26 cellular contexts compared by ENCODE assay signal in the genomic region with DNA sequence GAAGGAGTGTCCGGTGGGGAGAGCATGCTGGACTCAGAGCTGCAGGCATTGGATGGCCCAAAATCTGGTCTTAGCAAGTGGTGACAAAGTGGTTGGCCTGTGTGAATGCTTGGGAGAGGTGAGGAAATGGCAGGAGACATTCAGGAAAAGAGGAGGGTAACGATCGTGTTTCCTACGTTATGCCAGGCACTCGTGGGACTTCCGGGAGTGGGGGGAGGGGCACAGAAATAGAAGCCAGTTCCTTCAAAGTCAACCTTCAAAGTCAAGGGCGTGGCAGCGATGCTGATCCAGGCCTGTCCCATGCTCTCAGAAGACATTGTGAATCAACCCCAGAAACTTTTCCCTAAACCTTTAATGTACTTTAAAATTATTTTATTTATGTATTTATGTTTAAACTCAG. TPM values are rescaled to one million over a fixed set of nuclear protein-coding genes. Genes with fewer than 3 reads are reported as not detected.
DNase-seq lines count a peak whose midpoint lies in the region; ATAC-seq, FAIRE-seq and TF ChIP-seq lines count a peak whose summit lies in the region.
"Had no signal": no experiment of that assay in that cellular context is flagged by ENCODE, and none has a peak within 500 bp of the region (broad histone marks: within the 10 kb centered on the region; RNA-seq: fewer than 3 reads in every experiment).

No MANE protein-coding gene starts in this region.

- POLR2A ChIA-PET in HEK293 (lab: Yijun Ruan, JAX) = no interaction called here
- POLR2A ChIA-PET in K562 (lab: Yijun Ruan, JAX) = interaction anchor here (1.0 to 1.4 kb wide), 3 partner anchors 9 to 170 kb away, joined by 3 read pairs; no protein-coding TSS in a partner anchor

- no peak for TF ChIP-seq POLR2A in K562 (conservative IDR thresholded peaks at IDR 0.05)
- no peak for TF ChIP-seq POLR2A in prostate gland (IDR thresholded peaks at IDR 0.05)

- no peaks in the 10 kb centered on the region for H3K4me1 Mint-ChIP-seq in type B pancreatic cell (ENCODE audit: unreplicated experiment)
- H3K4me1 Mint-ChIP-seq: CD14-positive monocyte had no signal

- in situ Hi-C loops in K562 (cut with MboI) = no loop called here

- peaks cover 42 to 48% (median 43%) of the 10 kb centered on the region in 11 experiments for H3K27me3 ChIP-seq in BLaER1 treated with 17β-estradiol and CSF1 and Interleukin-3, amounts not matched to agents 10 nM and 100 nM
- peaks cover 27 to 54% of the 10 kb centered on the region in 2 experiments for H3K27me3 ChIP-seq in K562 (ENCODE audit: control insufficient read depth in 2 of 2, insufficient read depth in 2 of 2, low read length in 2 of 2)
- H3K27me3 ChIP-seq in prostate gland (replicated peaks; ENCODE audit: insufficient read depth) = peaks cover 25% of the 10 kb centered on the region

- CTCF ChIA-PET in HEK293 (lab: Yijun Ruan, JAX) = interaction anchor here (0.6 to 1.6 kb wide), 4 partner anchors 13 to 443 kb away, joined by 4 to 6 read pairs (median 4); a partner anchor contains a TSS
- CTCF ChIA-PET in K562 (lab: Yijun Ruan, JAX; ENCODE audit: low intra/inter-chr PET ratio) = interaction anchor here (0.5 kb wide), 1 partner anchor 234 kb away, joined by 4 read pairs; no protein-coding TSS in a partner anchor

- peaks cover 0 to 12% (median 0%) of the 10 kb centered on the region in 11 experiments; a peak in 3 of 22 replicates for H4K20me1 ChIP-seq in BLaER1 treated with 17β-estradiol and CSF1 and Interleukin-3, amounts not matched to agents 10 nM and 100 nM
- H4K20me1 ChIP-seq in K562 (replicated peaks; ENCODE audit: control insufficient read depth, insufficient read depth, low read length) = 0 out of 2 replicates have a peak, but pooled peaks cover 4% of the 10 kb centered on the region

- ATAC-seq in K562 = peak; percentile 42; the same call in 2 of the 3 replicates
- ATAC-seq in GM21825 (IDR thresholded peaks at IDR 0.05; ENCODE audit: unreplicated experiment) = no peak

- WGBS in K562 (ENCODE audit: insufficient coverage, low coverage, missing lambda C conversion rate) = 9% methylated on average over 8 of the region's 8 CpGs
- 58% methylated on average over 8 of the region's 8 CpGs for WGBS in prostate gland

- H3K27me3 Mint-ChIP-seq in type B pancreatic cell = peaks cover 82% of the 10 kb centered on the region

- intact Hi-C loops in K562 (cut with micrococcal nuclease) (no loop called here), prostate gland (cut with DNase I) (no loop called here)

- no peak for TF ChIP-seq RAD21 in K562 (CRISPR knock-in tag; conservative IDR thresholded peaks at IDR 0.05 in 1 of 2, IDR thresholded peaks at IDR 0.05 in 1 of 2)

- TF ChIP-seq EP300 in K562 (IDR thresholded peaks at IDR 0.05; ENCODE audit: low read length) = no peak

- peak overlapping the region in 8 of 11 experiments; percentile 10 to 48 (median 37); a peak in 11 of 22 replicates for H3K4me2 ChIP-seq in BLaER1 treated with 17β-estradiol and CSF1 and Interleukin-3, amounts not matched to agents 10 nM and 100 nM
- peak overlapping the region; percentile 41 for H3K4me2 ChIP-seq in K562 (ENCODE audit: insufficient read depth, low read length)

- TF ChIP-seq CTCF in HEK293 (tag by site-specific recombination; IDR thresholded peaks at IDR 0.05) (no peak), K562 (IDR thresholded peaks at IDR 0.05 in 2 of 3, conservative IDR thresholded peaks at IDR 0.05 in 1 of 3; ENCODE audit: insufficient read depth in 2 of 3, low read depth in 1 of 3, low read length in 3 of 3) (no peak), type B pancreatic cell (conservative IDR thresholded peaks at IDR 0.05) (no peak), prostate gland (IDR thresholded peaks at IDR 0.05) (no peak)

- no peak overlapping the region for H3K4me3 Mint-ChIP-seq in type B pancreatic cell
- H3K4me3 Mint-ChIP-seq: CD4-positive, alpha-beta T cell; CD8-positive, alpha-beta memory T cell; HFFc6 had no signal

- no peaks in the 10 kb centered on the region for H3K36me3 Mint-ChIP-seq in type B pancreatic cell
- H3K36me3 Mint-ChIP-seq: CD14-positive monocyte; CD8-positive, alpha-beta memory T cell had no signal

- H3K27ac Mint-ChIP-seq in type B pancreatic cell = peak overlapping the region; percentile 17
- H3K27ac Mint-ChIP-seq: CD4-positive, alpha-beta T cell; HFFc6 had no signal

- H3K36me3 ChIP-seq in BLaER1 treated with 17β-estradiol and CSF1 and Interleukin-3, amounts not matched to agents 10 nM and 100 nM = no peaks in the 10 kb centered on the region
- H3K36me3 ChIP-seq in HEK293 (ENCODE audit: control insufficient read depth in 2 of 2, insufficient read depth in 1 of 2, low read length in 2 of 2) = no peaks in the 10 kb centered on the region
- no peaks in the 10 kb centered on the region for H3K36me3 ChIP-seq in K562 (ENCODE audit: control insufficient read depth, insufficient read depth, low read length)
- no peaks in the 10 kb centered on the region for H3K36me3 ChIP-seq in prostate gland

- no TSS peak for BruUV-seq in K562 (replicated peaks; lab: Mats Ljungman, UMichigan)

- H3K4me1 ChIP-seq in BLaER1 treated with 17β-estradiol and CSF1 and Interleukin-3, amounts not matched to agents 10 nM and 100 nM = peaks cover 0 to 24% (median 8%) of the 10 kb centered on the region in 10 experiments; a peak in 12 of 20 replicates
- H3K4me1 ChIP-seq in HEK293 (ENCODE audit: control insufficient read depth, insufficient read depth, low read length) = no peaks in the 10 kb centered on the region
- H3K4me1 ChIP-seq in K562 (replicated peaks in 1 of 2; ENCODE audit: control insufficient read depth in 2 of 2, insufficient read depth in 2 of 2, low read length in 2 of 2) = peaks cover 4 to 22% of the 10 kb centered on the region in 2 experiments; a peak in 4 of 5 replicates
- no peaks in the 10 kb centered on the region for H3K4me1 ChIP-seq in prostate gland (replicated peaks)

- H3K9me3 ChIP-seq in BLaER1 treated with 17β-estradiol and CSF1 and Interleukin-3, amounts not matched to agents 10 nM and 100 nM (replicated peaks in 1 of 11) = no peaks in the 10 kb centered on the region
- H3K9me3 ChIP-seq in HEK293 (ENCODE audit: control insufficient read depth, insufficient read depth, low read depth, low read length) (no peaks in the 10 kb centered on the region), K562 (replicated peaks; ENCODE audit: control insufficient read depth, insufficient read depth, low read depth, low read length) (no peaks in the 10 kb centered on the region), prostate gland (no peaks in the 10 kb centered on the region)

- no peaks in the 10 kb centered on the region for H3K9me3 Mint-ChIP-seq in type B pancreatic cell
- H3K9me3 Mint-ChIP-seq: CD4-positive, alpha-beta T cell; CD8-positive, alpha-beta memory T cell; HFFc6 had no signal

- DNase-seq in K562 (ENCODE audit: extremely low read depth in 1 of 4, low spot score in 3 of 4) (no peak), type B pancreatic cell (ENCODE audit: extremely low spot score, unreplicated experiment) (no peak), prostate gland (ENCODE audit: low spot score) (no peak)
- DNase-seq in activated CD8-positive, alpha-beta memory T cell treated with anti-CD3 and anti-CD28 coated beads for 24 hours = no peak
- DNase-seq: CD4-positive, alpha-beta T cell; CD8-positive, alpha-beta memory T cell; DMS53; DMS79 treated with DMSO at 0.1 percent for 48 hours; GF-D8; GM23248; H7; HCEC 1CT; HFFc6 had no signal

- FAIRE-seq in K562 (lab: Jason Lieb, UNC) = no peak
- FAIRE-seq: D721Med, GM12891, GM18507, H1 had no signal

- H3K79me2 ChIP-seq in K562 (ENCODE audit: control insufficient read depth, insufficient read depth, low read length) = no peaks in the 10 kb centered on the region

- H3K9me1 ChIP-seq in K562 (ENCODE audit: control insufficient read depth, insufficient read depth, low read length) = no peaks in the 10 kb centered on the region

- H3K4me3 ChIP-seq in BLaER1 treated with 17β-estradiol and CSF1 and Interleukin-3, amounts not matched to agents 10 nM and 100 nM = no peak overlapping the region
- H3K4me3 ChIP-seq in HEK293 (ENCODE audit: low read depth, low read length) = no peak overlapping the region
- H3K4me3 ChIP-seq in K562 = no peak overlapping the region
- H3K4me3 ChIP-seq in prostate gland = no peak overlapping the region
- H3K4me3 ChIP-seq: GM23248 had no signal

- no peak overlapping the region for H3K9ac ChIP-seq in BLaER1 treated with 17β-estradiol and CSF1 and Interleukin-3, amounts not matched to agents 10 nM and 100 nM
- H3K9ac ChIP-seq in K562 (ENCODE audit: insufficient read depth in 1 of 2, low read depth in 2 of 2, low read length in 2 of 2) = peak overlapping the region in 1 of 2 experiments; percentile 48; a peak in 1 of 4 replicates
- H3K9ac ChIP-seq: GM23248 had no signal

- H2AFZ ChIP-seq in K562 (ENCODE audit: low read depth, low read length) = peak overlapping the region; percentile 22
- H2AFZ ChIP-seq: GM23248 had no signal

- no peak overlapping the region for H3K27ac ChIP-seq in BLaER1 treated with 17β-estradiol and CSF1 and Interleukin-3, amounts not matched to agents 10 nM and 100 nM
- H3K27ac ChIP-seq in HEK293 (ENCODE audit: extremely low read depth, low read depth, low read length) (no peak overlapping the region), K562 (ENCODE audit: extremely low read depth, low read depth, low read length) (no peak overlapping the region), prostate gland (no peak overlapping the region)
- H3K27ac ChIP-seq: GM23248 had no signal

RNA-seq across cellular contexts. Expression of a gene that starts 3.8 kb away (rescaled TPM):
- not detected in 2 replicates for total RNA-seq in K562 (2011; cell fraction: chromatin; rRNA removed; ENCODE audit: low replicate concordance)
- not detected in 2 replicates for total RNA-seq in K562 (2011; cell fraction: nucleolus; rRNA removed)
- total RNA-seq in K562 (2011; cell fraction: nucleoplasm; rRNA removed) = not detected in 2 replicates
- total RNA-seq in K562 (2014; rRNA removed) = not detected in 2 replicates
- total RNA-seq in K562 (2014; rRNA removed; fragmentation: Illumina TruSeq; extraction: Trizol) = not detected in 2 replicates
- total RNA-seq in K562 (2015; rRNA removed; fragmentation: Illumina TruSeq; extraction: Trizol) = not detected in 2 replicates
- not detected in 2 replicates for total RNA-seq in K562 (2021)
- not detected in 2 replicates for polyA plus RNA-seq in K562 (2011; rRNA removed)
- not detected in 2 replicates for polyA plus RNA-seq in K562 (2011; cell fraction: cytosol; rRNA removed)
- not detected in 2 replicates for polyA plus RNA-seq in K562 (2011; cell fraction: nucleus; rRNA removed)
- polyA plus RNA-seq in K562 (2012) = not detected in 2 replicates
- polyA plus RNA-seq in K562 (2014; fragmentation: Illumina TruSeq; extraction: Trizol) = not detected in 2 replicates
- polyA plus RNA-seq in K562 (2014; fragmentation: Nextera tagmentation; extraction: Ambion mirVana) = not detected
- not detected in 2 replicates for polyA plus RNA-seq in K562 (2014; rRNA removed)
- not detected in 2 replicates for polyA minus RNA-seq in K562 (2011; rRNA and poly(A)+ RNA removed)
- not detected in 2 replicates for polyA minus RNA-seq in K562 (2011; cell fraction: cytosol; rRNA and poly(A)+ RNA removed)
- polyA minus RNA-seq in K562 (2011; cell fraction: nucleus; rRNA and poly(A)+ RNA removed) = not detected in 2 replicates
- 0.80 and 1.3 TPM in 2 replicates for total RNA-seq in type B pancreatic cell (ENCODE audit: low replicate concordance)
- not detected for total RNA-seq in prostate gland
- total RNA-seq: A172; A673; CD4-positive, alpha-beta T cell; CD8-positive, alpha-beta memory T cell; Daoy; G401; GM23248; H1; H7; HFFc6 had no signal
- polyA plus RNA-seq: BJ; CD14-positive monocyte; CD8-positive, alpha-beta memory T cell; GM23248 had no signal

RNA-seq across cellular contexts. Expression of a gene that starts 15.5 kb away (rescaled TPM):
- total RNA-seq in K562 (2011; cell fraction: chromatin; rRNA removed; ENCODE audit: low replicate concordance) = 0.40 and 0.51 TPM in 2 replicates
- 0.17 and 0.26 TPM in 2 replicates for total RNA-seq in K562 (2011; cell fraction: nucleolus; rRNA removed)
- 0.46 TPM in 1 of 2 replicates, not detected in the other for total RNA-seq in K562 (2011; cell fraction: nucleoplasm; rRNA removed)
- not detected in 2 replicates for total RNA-seq in K562 (2014; rRNA removed)
- 0.11 TPM in 1 of 2 replicates, not detected in the other for total RNA-seq in K562 (2014; rRNA removed; fragmentation: Illumina TruSeq; extraction: Trizol)
- 0.19 and 0.36 TPM in 2 replicates for total RNA-seq in K562 (2015; rRNA removed; fragmentation: Illumina TruSeq; extraction: Trizol)
- 0.18 and 0.27 TPM in 2 replicates for total RNA-seq in K562 (2021)
- 0.28 and 0.31 TPM in 2 replicates for polyA plus RNA-seq in K562 (2011; rRNA removed)
- 0.28 and 0.42 TPM in 2 replicates for polyA plus RNA-seq in K562 (2011; cell fraction: cytosol; rRNA removed)
- 1.1 and 1.2 TPM in 2 replicates for polyA plus RNA-seq in K562 (2011; cell fraction: nucleus; rRNA removed)
- 0.35 and 0.68 TPM in 2 replicates for polyA plus RNA-seq in K562 (2012)
- 0.25 TPM in 1 of 2 replicates, not detected in the other for polyA plus RNA-seq in K562 (2014; fragmentation: Illumina TruSeq; extraction: Trizol)
- under 1 TPM; 0.04 to 0.06 TPM for polyA plus RNA-seq in K562 (2014; fragmentation: Nextera tagmentation; extraction: Ambion mirVana)
- polyA plus RNA-seq in K562 (2014; rRNA removed) = 0.08 and 0.09 TPM in 2 replicates
- 0.09 TPM in 1 of 2 replicates, not detected in the other for polyA minus RNA-seq in K562 (2011; rRNA and poly(A)+ RNA removed)
- not detected in 2 replicates for polyA minus RNA-seq in K562 (2011; cell fraction: cytosol; rRNA and poly(A)+ RNA removed)
- polyA minus RNA-seq in K562 (2011; cell fraction: nucleus; rRNA and poly(A)+ RNA removed) = 0.27 and 0.33 TPM in 2 replicates
- 0.12 TPM in 1 of 2 replicates, not detected in the other for total RNA-seq in type B pancreatic cell (ENCODE audit: low replicate concordance)
- under 1 TPM in 1 of 2 donors, not detected in 1; 0.85 TPM for total RNA-seq in prostate gland
- total RNA-seq: A172; A673; CD4-positive, alpha-beta T cell; CD8-positive, alpha-beta memory T cell; Daoy; G401; GM23248; H1; H7; HFFc6 had no signal
- polyA plus RNA-seq: BJ; CD14-positive monocyte; CD8-positive, alpha-beta memory T cell; GM23248 had no signal

RNA-seq across cellular contexts. Expression of a gene that starts 16.5 kb away (rescaled TPM):
- 2.8 and 9.8 TPM in 2 replicates for total RNA-seq in K562 (2011; cell fraction: chromatin; rRNA removed; ENCODE audit: low replicate concordance)
- 7.1 and 8.3 TPM in 2 replicates for total RNA-seq in K562 (2011; cell fraction: nucleolus; rRNA removed)
- 4.5 and 5.5 TPM in 2 replicates for total RNA-seq in K562 (2011; cell fraction: nucleoplasm; rRNA removed)
- 0.64 and 1.2 TPM in 2 replicates for total RNA-seq in K562 (2014; rRNA removed)
- 0.16 and 0.22 TPM in 2 replicates for total RNA-seq in K562 (2014; rRNA removed; fragmentation: Illumina TruSeq; extraction: Trizol)
- total RNA-seq in K562 (2015; rRNA removed; fragmentation: Illumina TruSeq; extraction: Trizol) = 0.43 and 0.53 TPM in 2 replicates
- total RNA-seq in K562 (2021) = 1.00 and 1.4 TPM in 2 replicates
- polyA plus RNA-seq in K562 (2011; rRNA removed) = 0.57 and 0.77 TPM in 2 replicates
- 0.65 and 1.9 TPM in 2 replicates for polyA plus RNA-seq in K562 (2011; cell fraction: cytosol; rRNA removed)
- 1.2 and 2.7 TPM in 2 replicates for polyA plus RNA-seq in K562 (2011; cell fraction: nucleus; rRNA removed)
- 1.5 and 2.1 TPM in 2 replicates for polyA plus RNA-seq in K562 (2012)
- polyA plus RNA-seq in K562 (2014; fragmentation: Illumina TruSeq; extraction: Trizol) = 0.42 and 0.71 TPM in 2 replicates
- not detected for polyA plus RNA-seq in K562 (2014; fragmentation: Nextera tagmentation; extraction: Ambion mirVana)
- polyA plus RNA-seq in K562 (2014; rRNA removed) = 0.57 and 0.69 TPM in 2 replicates
- 4.8 and 11.0 TPM in 2 replicates for polyA minus RNA-seq in K562 (2011; rRNA and poly(A)+ RNA removed)
- 0.82 and 1.6 TPM in 2 replicates for polyA minus RNA-seq in K562 (2011; cell fraction: cytosol; rRNA and poly(A)+ RNA removed)
- 4.0 and 5.0 TPM in 2 replicates for polyA minus RNA-seq in K562 (2011; cell fraction: nucleus; rRNA and poly(A)+ RNA removed)
- 0.56 and 1.4 TPM in 2 replicates for total RNA-seq in type B pancreatic cell (ENCODE audit: low replicate concordance)
- total RNA-seq in prostate gland = 1 to 10 TPM in 1 of 2 donors, not detected in 1; 1.1 TPM
- total RNA-seq: A673; CD4-positive, alpha-beta T cell; CD8-positive, alpha-beta memory T cell; Daoy; GM23248; HFFc6 had no signal
- polyA plus RNA-seq: BJ; CD14-positive monocyte; CD8-positive, alpha-beta memory T cell; GM23248 had no signal

RNA-seq across cellular contexts. Expression of a gene that starts 33.0 kb away (rescaled TPM):
- 1.1 and 7.8 TPM in 2 replicates for total RNA-seq in K562 (2011; cell fraction: chromatin; rRNA removed; ENCODE audit: low replicate concordance)
- total RNA-seq in K562 (2011; cell fraction: nucleolus; rRNA removed) = 2.2 and 4.0 TPM in 2 replicates
- 2.1 and 2.5 TPM in 2 replicates for total RNA-seq in K562 (2011; cell fraction: nucleoplasm; rRNA removed)
- total RNA-seq in K562 (2014; rRNA removed) = 0.04 and 0.14 TPM in 2 replicates
- 0.19 TPM in 1 of 2 replicates, not detected in the other for total RNA-seq in K562 (2014; rRNA removed; fragmentation: Illumina TruSeq; extraction: Trizol)
- 0.15 and 0.54 TPM in 2 replicates for total RNA-seq in K562 (2015; rRNA removed; fragmentation: Illumina TruSeq; extraction: Trizol)
- 0.91 and 1.2 TPM in 2 replicates for total RNA-seq in K562 (2021)
- polyA plus RNA-seq in K562 (2011; rRNA removed) = 0.53 and 1.4 TPM in 2 replicates
- 0.32 and 1.4 TPM in 2 replicates for polyA plus RNA-seq in K562 (2011; cell fraction: cytosol; rRNA removed)
- polyA plus RNA-seq in K562 (2011; cell fraction: nucleus; rRNA removed) = 7.9 and 8.7 TPM in 2 replicates
- 1.3 and 3.5 TPM in 2 replicates for polyA plus RNA-seq in K562 (2012)
- polyA plus RNA-seq in K562 (2014; fragmentation: Illumina TruSeq; extraction: Trizol) = 0.53 and 0.71 TPM in 2 replicates
- polyA plus RNA-seq in K562 (2014; fragmentation: Nextera tagmentation; extraction: Ambion mirVana) = under 1 TPM in 1 of 2 experiments, not detected in 1; 0.15 TPM
- polyA plus RNA-seq in K562 (2014; rRNA removed) = 1.1 and 2.1 TPM in 2 replicates
- polyA minus RNA-seq in K562 (2011; rRNA and poly(A)+ RNA removed) = 0.75 and 1.2 TPM in 2 replicates
- polyA minus RNA-seq in K562 (2011; cell fraction: cytosol; rRNA and poly(A)+ RNA removed) = 1.4 TPM in 1 of 2 replicates, not detected in the other
- polyA minus RNA-seq in K562 (2011; cell fraction: nucleus; rRNA and poly(A)+ RNA removed) = 1.6 and 1.7 TPM in 2 replicates
- 36.6 and 106 TPM in 2 replicates for total RNA-seq in type B pancreatic cell (ENCODE audit: low replicate concordance)
- total RNA-seq in prostate gland = 100 to 1,000 TPM in 1 of 2 donors, 10 to 100 TPM in 1; 87.1 to 101 TPM
- total RNA-seq: GM23248 had no signal
- polyA plus RNA-seq: CD14-positive monocyte, GM23248 had no signal

RNA-seq across cellular contexts. Expression of a gene that starts 46.1 kb away (rescaled TPM):
- not detected in 2 replicates for total RNA-seq in K562 (2011; cell fraction: chromatin; rRNA removed; ENCODE audit: low replicate concordance)
- 0.26 TPM in 1 of 2 replicates, not detected in the other for total RNA-seq in K562 (2011; cell fraction: nucleolus; rRNA removed)
- 0.29 TPM in 1 of 2 replicates, not detected in the other for total RNA-seq in K562 (2011; cell fraction: nucleoplasm; rRNA removed)
- total RNA-seq in K562 (2014; rRNA removed) (not detected in 2 replicates), K562 (2014; rRNA removed; fragmentation: Illumina TruSeq; extraction: Trizol) (not detected in 2 replicates), K562 (2015; rRNA removed; fragmentation: Illumina TruSeq; extraction: Trizol) (0.22 TPM in 1 of 2 replicates, not detected in the other), K562 (2021) (not detected in 2 replicates), type B pancreatic cell (ENCODE audit: low replicate concordance) (0.82 and 2.7 TPM in 2 replicates), prostate gland (not detected)
- polyA plus RNA-seq in K562 (2011; rRNA removed) (0.12 and 0.18 TPM in 2 replicates), K562 (2014; fragmentation: Illumina TruSeq; extraction: Trizol) (not detected in 2 replicates), K562 (2014; fragmentation: Nextera tagmentation; extraction: Ambion mirVana) (not detected), K562 (2014; rRNA removed) (not detected in 2 replicates)
- 0.13 and 0.36 TPM in 2 replicates for polyA plus RNA-seq in K562 (2011; cell fraction: cytosol; rRNA removed)
- 0.07 and 0.44 TPM in 2 replicates for polyA plus RNA-seq in K562 (2011; cell fraction: nucleus; rRNA removed)
- 0.08 and 0.22 TPM in 2 replicates for polyA plus RNA-seq in K562 (2012)
- not detected in 2 replicates for polyA minus RNA-seq in K562 (2011; rRNA and poly(A)+ RNA removed)
- 0.38 TPM in 1 of 2 replicates, not detected in the other for polyA minus RNA-seq in K562 (2011; cell fraction: cytosol; rRNA and poly(A)+ RNA removed)
- not detected in 2 replicates for polyA minus RNA-seq in K562 (2011; cell fraction: nucleus; rRNA and poly(A)+ RNA removed)
- total RNA-seq: A172; A673; CD4-positive, alpha-beta T cell; CD8-positive, alpha-beta memory T cell; Daoy; G401; GM23248; H7; HFFc6 had no signal
- polyA plus RNA-seq: BJ; CD14-positive monocyte; CD8-positive, alpha-beta memory T cell; GM23248 had no signal
